Comparison of ENCODE assay signal across 1 cellular context in genomic region chr12:48601013-48601756, GRCh38.
TF ChIP-seq lines count a peak whose summit lies in the region.

No MANE protein-coding gene starts in this region.

TF ChIP-seq in GM23338, 12 proteins besides CTCF, POLR2A, EP300 and RAD21 (continued from another document):
- TF ChIP-seq ZNF462 (CRISPR knock-in tag; IDR thresholded peaks at IDR 0.05) = peak; percentile 72
